27 cellular contexts compared by ENCODE assay signal in the genomic region with DNA sequence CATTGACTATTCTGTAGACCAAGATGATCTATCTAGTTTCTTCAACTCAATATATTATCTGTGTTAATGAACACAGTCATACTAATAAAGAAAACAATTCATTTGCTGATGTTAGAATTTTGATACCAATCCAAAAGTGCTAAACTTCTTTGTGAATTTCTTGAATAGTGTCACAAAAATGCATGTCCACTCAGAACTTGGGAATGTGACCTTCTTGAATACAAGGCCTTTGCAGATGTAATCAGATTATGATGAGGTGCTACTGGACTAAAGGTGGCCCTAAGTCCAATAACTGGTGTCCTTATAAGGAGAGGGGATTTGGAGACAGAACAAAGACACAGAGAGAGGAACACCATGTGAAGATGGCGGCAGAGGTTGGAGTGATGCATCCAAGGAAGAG.
"Had no signal": no experiment of that assay in that cellular context is flagged by ENCODE, and none has a peak within 500 bp of the region (broad histone marks: within the 10 kb centered on the region; RNA-seq: fewer than 3 reads in every experiment).

No MANE protein-coding gene starts in this region.

- H3K27me3 Mint-ChIP-seq: IgD-negative memory B cell, T-cell had no signal

- H3K9ac ChIP-seq: KMS-11, SK-N-SH had no signal

- DNase-seq: Kasumi-1, NCI-H1092, NCI-H1105 treated with DMSO at 0.1 percent for 48 hours, NCI-H1417 treated with DMSO at 0.1 percent for 48 hours, NCI-H146, NCI-H1694 treated with DMSO at 0.1 percent for 48 hours, NCI-H1930, NCI-H2081, NCI-H2107, NCI-H226, NCI-H446, NCI-H510A, NCI-H524 treated with DMSO at 0.1 percent for 48 hours, NCI-H69, NCI-H774, PC-3, SHP77, SK-N-SH, SW 1271, T-cell had no signal

- H3K4me3 ChIP-seq: K562 had no signal

- H3K4me2 ChIP-seq: KMS-11, SK-N-SH had no signal

- H3K27ac Mint-ChIP-seq: IgD-negative memory B cell, T-cell had no signal

- H3K9me3 ChIP-seq: SK-N-SH had no signal

- ATAC-seq: K562, Panc1, PC-3, T-cell had no signal

- H3K4me1 Mint-ChIP-seq: IgD-negative memory B cell, T-cell had no signal

- FAIRE-seq: HTR-8/SVneo, K562 had no signal

- H3K4me3 Mint-ChIP-seq: IgD-negative memory B cell, T-cell had no signal

- H3K27ac ChIP-seq: HL-60, KMS-11, RWPE1 had no signal

- H3K36me3 Mint-ChIP-seq: IgD-negative memory B cell, T-cell had no signal
